In the genomic region with DNA sequence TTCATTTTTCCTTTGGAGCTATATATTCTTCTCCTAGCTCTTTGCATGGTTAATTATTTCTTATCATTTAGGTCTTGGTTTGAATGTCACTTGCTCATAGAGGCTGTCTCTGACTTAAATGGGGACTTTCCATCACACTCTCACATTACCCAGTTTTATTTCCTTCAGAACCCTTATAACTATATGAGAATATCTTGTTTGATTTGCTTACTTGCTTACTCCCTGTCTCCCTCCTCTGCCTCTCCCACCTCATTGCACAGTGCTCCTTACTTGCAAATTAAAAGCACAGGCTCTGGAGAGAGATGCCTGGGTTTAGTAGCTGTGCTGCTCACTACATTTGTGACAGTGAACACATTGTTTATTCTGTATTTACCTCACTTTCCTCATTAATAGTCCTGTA, we compare ENCODE assay signal across 12 cellular contexts.
DNase-seq lines count a peak whose midpoint lies in the region; ATAC-seq and TF ChIP-seq lines count a peak whose summit lies in the region.
"Had no signal": no experiment of that assay in that cellular context is flagged by ENCODE, and none has a peak within 500 bp of the region (broad histone marks: within the 10 kb centered on the region; RNA-seq: fewer than 3 reads in every experiment).

No MANE protein-coding gene starts in this region.

- intact Hi-C loops in spleen (cut with DNase I; ENCODE audit: low total_unique reads), result no loop called here

- TF ChIP-seq CTCF in fibroblast of mammary gland (conservative IDR thresholded peaks at IDR 0.05; ENCODE audit: control insufficient read depth, insufficient read depth, low read depth, low read length) (peak; percentile 28), spleen (IDR thresholded peaks at IDR 0.05 in 8 of 11, conservative IDR thresholded peaks at IDR 0.05 in 3 of 11) (no peak), endothelial cell (IDR thresholded peaks at IDR 0.05; ENCODE audit: unreplicated experiment) (no peak)

- peaks cover 25% of the 10 kb centered on the region for H3K4me1 Mint-ChIP-seq in endothelial cell (ENCODE audit: unreplicated experiment)

- no peak overlapping the region for H3K4me3 Mint-ChIP-seq in endothelial cell (ENCODE audit: unreplicated experiment)
- H3K4me3 Mint-ChIP-seq: naive thymus-derived CD4-positive, alpha-beta T cell had no signal

- H3K9me3 Mint-ChIP-seq in endothelial cell (ENCODE audit: unreplicated experiment), result no peaks in the 10 kb centered on the region

- DNase-seq in M059J (ENCODE audit: low read depth) (peak; percentile 12), fibroblast of mammary gland (ENCODE audit: low read depth) (peak; percentile 40), spleen (no peak), dermis blood vessel endothelial cell (no peak), endothelial cell (ENCODE audit: low spot score) (no peak), D341Med (ENCODE audit: low spot score) (no peak)
- DNase-seq: activated naive CD4-positive, alpha-beta T cell treated with Interleukin-2 at 50 U/mL for 16 hours; esophagus squamous epithelium; naive thymus-derived CD4-positive, alpha-beta T cell; NK-92 treated with Interleukin-12 subunit alpha and Interleukin-12 subunit beta, amount 100 ng/mL, for 24 hours; WERI-Rb-1 had no signal

- TF ChIP-seq POLR2A in spleen (IDR thresholded peaks at IDR 0.05), result no peak

- H3K27ac ChIP-seq in spleen, result peak overlapping the region in 6 of 8 donors; percentile 19 to 51 (median 34)
- H3K27ac ChIP-seq: WERI-Rb-1 had no signal

- no peak overlapping the region for H3K27ac Mint-ChIP-seq in endothelial cell (ENCODE audit: unreplicated experiment)
- H3K27ac Mint-ChIP-seq: naive thymus-derived CD4-positive, alpha-beta T cell had no signal

- H3K9me3 ChIP-seq in spleen, result no peaks in the 10 kb centered on the region
- H3K9me3 ChIP-seq: esophagus squamous epithelium had no signal

- peaks cover 0 to 5% (median 0%) of the 10 kb centered on the region in 6 donors for H3K4me1 ChIP-seq in spleen

- ATAC-seq in GM18873 (IDR thresholded peaks at IDR 0.05; ENCODE audit: low FRiP score, unreplicated experiment), result peak; percentile 66
- ATAC-seq: naive thymus-derived CD4-positive, alpha-beta T cell had no signal

- no peaks in the 10 kb centered on the region for H3K36me3 Mint-ChIP-seq in endothelial cell (ENCODE audit: low read depth, unreplicated experiment)
- H3K36me3 Mint-ChIP-seq: naive thymus-derived CD4-positive, alpha-beta T cell had no signal

- H3K27me3 Mint-ChIP-seq in endothelial cell (ENCODE audit: unreplicated experiment), result peaks cover 4% of the 10 kb centered on the region

- H3K27me3 ChIP-seq in spleen (replicated peaks in 1 of 7), result peaks cover 0 to 7% (median 0%) of the 10 kb centered on the region in 7 donors
- H3K27me3 ChIP-seq: esophagus squamous epithelium had no signal

- H3K36me3 ChIP-seq in spleen, result no peaks in the 10 kb centered on the region
- H3K36me3 ChIP-seq: esophagus squamous epithelium, WERI-Rb-1 had no signal

- no peak overlapping the region for H3K4me3 ChIP-seq in fibroblast of mammary gland (ENCODE audit: control insufficient read depth, low read depth, low read length)
- H3K4me3 ChIP-seq in spleen, result no peak overlapping the region
- H3K4me3 ChIP-seq: esophagus squamous epithelium had no signal

Comparison
In these comparisons a context has a peak if more than half of its experiments do, and no peak if none do; other contexts are left out.
1. DNase-seq: peak in M059J (single experiment) and fibroblast of mammary gland (single experiment); none in spleen (single experiment), dermis blood vessel endothelial cell (single experiment), endothelial cell (single experiment) and D341Med (single experiment).